In the genomic region with DNA sequence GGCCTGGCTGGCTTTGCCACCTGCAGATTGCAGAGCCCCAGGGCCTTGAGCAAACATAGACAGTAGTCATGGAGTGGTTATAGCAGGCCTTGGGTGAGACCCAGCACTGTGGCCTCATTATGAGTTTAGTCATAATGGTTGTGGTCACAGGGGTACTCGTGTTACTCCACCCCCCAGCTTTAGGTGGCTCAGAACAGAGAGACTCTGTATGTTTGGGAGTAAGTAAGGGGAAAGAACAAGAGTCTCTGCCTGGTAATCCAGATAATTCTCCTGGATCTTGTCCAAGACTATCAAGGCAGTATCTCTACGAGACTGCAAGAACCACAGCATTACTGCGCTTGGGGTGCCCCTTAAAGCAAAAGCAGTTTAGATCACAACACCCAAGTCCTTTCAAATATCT, we compare ENCODE assay signal across 1 cellular context.
A peak's percentile ranks its signal among the peaks of the same experiment; 100 is the strongest.
TF ChIP-seq lines count a peak whose summit lies in the region.

No MANE protein-coding gene starts in this region.

TF ChIP-seq in K562, 482 proteins besides CTCF, POLR2A, EP300 and RAD21 (continued from another document and continues in another):
- 0 out of 2 replicates have a peak, but pooled peaks have one; percentile 45 for TF ChIP-seq ADNP (tag; IDR thresholded peaks at IDR 0.05)
- TF ChIP-seq GATAD2B (IDR thresholded peaks at IDR 0.05; ENCODE audit: borderline replicate concordance) = no peak
- no peak for TF ChIP-seq ZNF644 (tag; IDR thresholded peaks at IDR 0.05; ENCODE audit: low read depth)
- no peak for TF ChIP-seq SIN3A (IDR thresholded peaks at IDR 0.05; ENCODE audit: borderline replicate concordance in 2 of 2, control insufficient read depth in 1 of 2, low read depth in 2 of 2, low read length in 2 of 2)
- peak; percentile 36; the same call in 1 of the 2 replicates for TF ChIP-seq MTA2 (IDR thresholded peaks at IDR 0.05; ENCODE audit: low read depth)
- TF ChIP-seq XRCC5 (IDR thresholded peaks at IDR 0.05; ENCODE audit: low read depth, low read length) = no peak
- TF ChIP-seq SMARCA4 (IDR thresholded peaks at IDR 0.05) = peak; percentile 73
- no peak for TF ChIP-seq SETDB1 (IDR thresholded peaks at IDR 0.05; ENCODE audit: low read length)
- TF ChIP-seq ZNF217 (CRISPR knock-in tag; IDR thresholded peaks at IDR 0.05) = no peak
- TF ChIP-seq, protein P1, sequence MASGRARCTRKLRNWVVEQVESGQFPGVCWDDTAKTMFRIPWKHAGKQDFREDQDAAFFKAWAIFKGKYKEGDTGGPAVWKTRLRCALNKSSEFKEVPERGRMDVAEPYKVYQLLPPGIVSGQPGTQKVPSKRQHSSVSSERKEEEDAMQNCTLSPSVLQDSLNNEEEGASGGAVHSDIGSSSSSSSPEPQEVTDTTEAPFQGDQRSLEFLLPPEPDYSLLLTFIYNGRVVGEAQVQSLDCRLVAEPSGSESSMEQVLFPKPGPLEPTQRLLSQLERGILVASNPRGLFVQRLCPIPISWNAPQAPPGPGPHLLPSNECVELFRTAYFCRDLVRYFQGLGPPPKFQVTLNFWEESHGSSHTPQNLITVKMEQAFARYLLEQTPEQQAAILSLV (tag; IDR thresholded peaks at IDR 0.05) = no peak
- TF ChIP-seq RFX7 (CRISPR knock-in tag; IDR thresholded peaks at IDR 0.05) = no peak
- no peak for TF ChIP-seq BRCA1 (IDR thresholded peaks at IDR 0.05)
- no peak for TF ChIP-seq BRCA1 (CRISPR knock-in tag; IDR thresholded peaks at IDR 0.05)
- peak; percentile 72 for TF ChIP-seq CBFA2T2 (conservative IDR thresholded peaks at IDR 0.05)
- TF ChIP-seq, protein P2, sequence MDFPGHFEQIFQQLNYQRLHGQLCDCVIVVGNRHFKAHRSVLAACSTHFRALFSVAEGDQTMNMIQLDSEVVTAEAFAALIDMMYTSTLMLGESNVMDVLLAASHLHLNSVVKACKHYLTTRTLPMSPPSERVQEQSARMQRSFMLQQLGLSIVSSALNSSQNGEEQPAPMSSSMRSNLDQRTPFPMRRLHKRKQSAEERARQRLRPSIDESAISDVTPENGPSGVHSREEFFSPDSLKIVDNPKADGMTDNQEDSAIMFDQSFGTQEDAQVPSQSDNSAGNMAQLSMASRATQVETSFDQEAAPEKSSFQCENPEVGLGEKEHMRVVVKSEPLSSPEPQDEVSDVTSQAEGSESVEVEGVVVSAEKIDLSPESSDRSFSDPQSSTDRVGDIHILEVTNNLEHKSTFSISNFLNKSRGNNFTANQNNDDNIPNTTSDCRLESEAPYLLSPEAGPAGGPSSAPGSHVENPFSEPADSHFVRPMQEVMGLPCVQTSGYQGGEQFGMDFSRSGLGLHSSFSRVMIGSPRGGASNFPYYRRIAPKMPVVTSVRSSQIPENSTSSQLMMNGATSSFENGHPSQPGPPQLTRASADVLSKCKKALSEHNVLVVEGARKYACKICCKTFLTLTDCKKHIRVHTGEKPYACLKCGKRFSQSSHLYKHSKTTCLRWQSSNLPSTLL (IDR thresholded peaks at IDR 0.05) = no peak
- no peak for TF ChIP-seq ZC3H8 (IDR thresholded peaks at IDR 0.05)
- TF ChIP-seq, protein P3, sequence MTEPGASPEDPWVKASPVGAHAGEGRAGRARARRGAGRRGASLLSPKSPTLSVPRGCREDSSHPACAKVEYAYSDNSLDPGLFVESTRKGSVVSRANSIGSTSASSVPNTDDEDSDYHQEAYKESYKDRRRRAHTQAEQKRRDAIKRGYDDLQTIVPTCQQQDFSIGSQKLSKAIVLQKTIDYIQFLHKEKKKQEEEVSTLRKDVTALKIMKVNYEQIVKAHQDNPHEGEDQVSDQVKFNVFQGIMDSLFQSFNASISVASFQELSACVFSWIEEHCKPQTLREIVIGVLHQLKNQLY (CRISPR knock-in tag; conservative IDR thresholded peaks at IDR 0.05) = no peak
- no peak for TF ChIP-seq MCM2 (IDR thresholded peaks at IDR 0.05; ENCODE audit: low read depth)
- TF ChIP-seq FOSL1 (tag; conservative IDR thresholded peaks at IDR 0.05) = peak; percentile 68
- TF ChIP-seq, protein P4, sequence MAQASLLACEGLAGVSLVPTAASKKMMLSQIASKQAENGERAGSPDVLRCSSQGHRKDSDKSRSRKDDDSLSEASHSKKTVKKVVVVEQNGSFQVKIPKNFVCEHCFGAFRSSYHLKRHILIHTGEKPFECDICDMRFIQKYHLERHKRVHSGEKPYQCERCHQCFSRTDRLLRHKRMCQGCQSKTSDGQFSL (CRISPR knock-in tag; IDR thresholded peaks at IDR 0.05) = no peak
- TF ChIP-seq, protein P4 (tag; IDR thresholded peaks at IDR 0.05) = no peak
- TF ChIP-seq, protein P5, sequence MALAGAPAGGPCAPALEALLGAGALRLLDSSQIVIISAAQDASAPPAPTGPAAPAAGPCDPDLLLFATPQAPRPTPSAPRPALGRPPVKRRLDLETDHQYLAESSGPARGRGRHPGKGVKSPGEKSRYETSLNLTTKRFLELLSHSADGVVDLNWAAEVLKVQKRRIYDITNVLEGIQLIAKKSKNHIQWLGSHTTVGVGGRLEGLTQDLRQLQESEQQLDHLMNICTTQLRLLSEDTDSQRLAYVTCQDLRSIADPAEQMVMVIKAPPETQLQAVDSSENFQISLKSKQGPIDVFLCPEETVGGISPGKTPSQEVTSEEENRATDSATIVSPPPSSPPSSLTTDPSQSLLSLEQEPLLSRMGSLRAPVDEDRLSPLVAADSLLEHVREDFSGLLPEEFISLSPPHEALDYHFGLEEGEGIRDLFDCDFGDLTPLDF (CRISPR knock-in tag; IDR thresholded peaks at IDR 0.05) = no peak
- TF ChIP-seq TSC22D4 (tag; IDR thresholded peaks at IDR 0.05) = no peak
- TF ChIP-seq, protein P6, sequence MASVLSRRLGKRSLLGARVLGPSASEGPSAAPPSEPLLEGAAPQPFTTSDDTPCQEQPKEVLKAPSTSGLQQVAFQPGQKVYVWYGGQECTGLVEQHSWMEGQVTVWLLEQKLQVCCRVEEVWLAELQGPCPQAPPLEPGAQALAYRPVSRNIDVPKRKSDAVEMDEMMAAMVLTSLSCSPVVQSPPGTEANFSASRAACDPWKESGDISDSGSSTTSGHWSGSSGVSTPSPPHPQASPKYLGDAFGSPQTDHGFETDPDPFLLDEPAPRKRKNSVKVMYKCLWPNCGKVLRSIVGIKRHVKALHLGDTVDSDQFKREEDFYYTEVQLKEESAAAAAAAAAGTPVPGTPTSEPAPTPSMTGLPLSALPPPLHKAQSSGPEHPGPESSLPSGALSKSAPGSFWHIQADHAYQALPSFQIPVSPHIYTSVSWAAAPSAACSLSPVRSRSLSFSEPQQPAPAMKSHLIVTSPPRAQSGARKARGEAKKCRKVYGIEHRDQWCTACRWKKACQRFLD (CRISPR knock-in tag; IDR thresholded peaks at IDR 0.05) = no peak
- TF ChIP-seq, protein P7, sequence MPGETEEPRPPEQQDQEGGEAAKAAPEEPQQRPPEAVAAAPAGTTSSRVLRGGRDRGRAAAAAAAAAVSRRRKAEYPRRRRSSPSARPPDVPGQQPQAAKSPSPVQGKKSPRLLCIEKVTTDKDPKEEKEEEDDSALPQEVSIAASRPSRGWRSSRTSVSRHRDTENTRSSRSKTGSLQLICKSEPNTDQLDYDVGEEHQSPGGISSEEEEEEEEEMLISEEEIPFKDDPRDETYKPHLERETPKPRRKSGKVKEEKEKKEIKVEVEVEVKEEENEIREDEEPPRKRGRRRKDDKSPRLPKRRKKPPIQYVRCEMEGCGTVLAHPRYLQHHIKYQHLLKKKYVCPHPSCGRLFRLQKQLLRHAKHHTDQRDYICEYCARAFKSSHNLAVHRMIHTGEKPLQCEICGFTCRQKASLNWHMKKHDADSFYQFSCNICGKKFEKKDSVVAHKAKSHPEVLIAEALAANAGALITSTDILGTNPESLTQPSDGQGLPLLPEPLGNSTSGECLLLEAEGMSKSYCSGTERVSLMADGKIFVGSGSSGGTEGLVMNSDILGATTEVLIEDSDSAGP (CRISPR knock-in tag; IDR thresholded peaks at IDR 0.05) = no peak
- no peak for TF ChIP-seq ZNF431 (CRISPR knock-in tag; IDR thresholded peaks at IDR 0.05)
- TF ChIP-seq TEAD4 (IDR thresholded peaks at IDR 0.05; ENCODE audit: low read length) = peak; percentile 70
- TF ChIP-seq TEAD4 (CRISPR knock-in tag; IDR thresholded peaks at IDR 0.05; ENCODE audit: borderline replicate concordance) = no peak
- no peak for TF ChIP-seq MAFK (IDR thresholded peaks at IDR 0.05; ENCODE audit: low read length)
- peak; percentile 62; the same call in 1 of the 2 replicates for TF ChIP-seq CC2D1A (IDR thresholded peaks at IDR 0.05)
- TF ChIP-seq STAT5A (IDR thresholded peaks at IDR 0.05; ENCODE audit: borderline replicate concordance, low read length) = peak; percentile 26; the same call in 1 of the 2 replicates
- TF ChIP-seq ZNF316 (IDR thresholded peaks at IDR 0.05) = peak; percentile 37; the same call in 1 of the 2 replicates
- TF ChIP-seq ZFP36 (IDR thresholded peaks at IDR 0.05; ENCODE audit: low read depth, low read length, partially characterized antibody) = no peak
- no peak for TF ChIP-seq TCF7L2 (IDR thresholded peaks at IDR 0.05; ENCODE audit: low read depth, low read length)
- no peak for TF ChIP-seq ZNF384 (IDR thresholded peaks at IDR 0.05; ENCODE audit: low read depth, low read length)
- no peak for TF ChIP-seq YBX1 (IDR thresholded peaks at IDR 0.05)
- TF ChIP-seq NFIC (IDR thresholded peaks at IDR 0.05) = peak; percentile 94
- peak; percentile 64 for TF ChIP-seq TAL1 (IDR thresholded peaks at IDR 0.05)
- TF ChIP-seq ZNF57 (CRISPR knock-in tag; IDR thresholded peaks at IDR 0.05) = no peak
- TF ChIP-seq TRIM28 (IDR thresholded peaks at IDR 0.05) = 0 out of 2 replicates have a peak, but pooled peaks have one; percentile 27
- no peak for TF ChIP-seq NFXL1 (CRISPR knock-in tag; IDR thresholded peaks at IDR 0.05)
- TF ChIP-seq, protein P8, sequence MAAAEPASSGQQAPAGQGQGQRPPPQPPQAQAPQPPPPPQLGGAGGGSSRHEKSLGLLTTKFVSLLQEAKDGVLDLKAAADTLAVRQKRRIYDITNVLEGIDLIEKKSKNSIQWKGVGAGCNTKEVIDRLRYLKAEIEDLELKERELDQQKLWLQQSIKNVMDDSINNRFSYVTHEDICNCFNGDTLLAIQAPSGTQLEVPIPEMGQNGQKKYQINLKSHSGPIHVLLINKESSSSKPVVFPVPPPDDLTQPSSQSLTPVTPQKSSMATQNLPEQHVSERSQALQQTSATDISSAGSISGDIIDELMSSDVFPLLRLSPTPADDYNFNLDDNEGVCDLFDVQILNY (CRISPR knock-in tag; IDR thresholded peaks at IDR 0.05) = no peak
- TF ChIP-seq, protein P9, sequence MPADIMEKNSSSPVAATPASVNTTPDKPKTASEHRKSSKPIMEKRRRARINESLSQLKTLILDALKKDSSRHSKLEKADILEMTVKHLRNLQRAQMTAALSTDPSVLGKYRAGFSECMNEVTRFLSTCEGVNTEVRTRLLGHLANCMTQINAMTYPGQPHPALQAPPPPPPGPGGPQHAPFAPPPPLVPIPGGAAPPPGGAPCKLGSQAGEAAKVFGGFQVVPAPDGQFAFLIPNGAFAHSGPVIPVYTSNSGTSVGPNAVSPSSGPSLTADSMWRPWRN (IDR thresholded peaks at IDR 0.05; ENCODE audit: low read depth) = 0 out of 2 replicates have a peak, but pooled peaks have one; percentile 32
- TF ChIP-seq KAT7 (CRISPR knock-in tag; IDR thresholded peaks at IDR 0.05; ENCODE audit: borderline replicate concordance) = no peak
- TF ChIP-seq, protein P10, sequence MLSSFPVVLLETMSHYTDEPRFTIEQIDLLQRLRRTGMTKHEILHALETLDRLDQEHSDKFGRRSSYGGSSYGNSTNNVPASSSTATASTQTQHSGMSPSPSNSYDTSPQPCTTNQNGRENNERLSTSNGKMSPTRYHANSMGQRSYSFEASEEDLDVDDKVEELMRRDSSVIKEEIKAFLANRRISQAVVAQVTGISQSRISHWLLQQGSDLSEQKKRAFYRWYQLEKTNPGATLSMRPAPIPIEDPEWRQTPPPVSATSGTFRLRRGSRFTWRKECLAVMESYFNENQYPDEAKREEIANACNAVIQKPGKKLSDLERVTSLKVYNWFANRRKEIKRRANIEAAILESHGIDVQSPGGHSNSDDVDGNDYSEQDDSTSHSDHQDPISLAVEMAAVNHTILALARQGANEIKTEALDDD (IDR thresholded peaks at IDR 0.05) = peak; percentile 79
- TF ChIP-seq CCNT2 (IDR thresholded peaks at IDR 0.05; ENCODE audit: borderline replicate concordance, extremely low read depth, insufficient read length, low read depth, low read length) = no peak
- TF ChIP-seq NCOR1 (IDR thresholded peaks at IDR 0.05) = peak; percentile 54
- TF ChIP-seq CBFA2T3 (IDR thresholded peaks at IDR 0.05) = peak; percentile 83
- TF ChIP-seq NR2C2 (CRISPR knock-in tag; IDR thresholded peaks at IDR 0.05) = no peak
- TF ChIP-seq NR2C2 (tag; IDR thresholded peaks at IDR 0.05) = no peak
- peak; percentile 63 for TF ChIP-seq DPF2 (IDR thresholded peaks at IDR 0.05)
- TF ChIP-seq KDM1A (IDR thresholded peaks at IDR 0.05) = peak; percentile 20 to 24; a peak in 1 of 4 replicates
- TF ChIP-seq ARID1B (IDR thresholded peaks at IDR 0.05) = peak; percentile 80
- peak; percentile 43; the same call in 1 of the 2 replicates for TF ChIP-seq POLR2AphosphoS5 (IDR thresholded peaks at IDR 0.05; ENCODE audit: control insufficient read depth, insufficient read depth, low read depth, low read length)
- TF ChIP-seq ZNF146 (CRISPR knock-in tag; IDR thresholded peaks at IDR 0.05; ENCODE audit: unreplicated experiment) = peak; percentile 49
